14 cellular contexts compared by ENCODE assay signal in the genomic region with DNA sequence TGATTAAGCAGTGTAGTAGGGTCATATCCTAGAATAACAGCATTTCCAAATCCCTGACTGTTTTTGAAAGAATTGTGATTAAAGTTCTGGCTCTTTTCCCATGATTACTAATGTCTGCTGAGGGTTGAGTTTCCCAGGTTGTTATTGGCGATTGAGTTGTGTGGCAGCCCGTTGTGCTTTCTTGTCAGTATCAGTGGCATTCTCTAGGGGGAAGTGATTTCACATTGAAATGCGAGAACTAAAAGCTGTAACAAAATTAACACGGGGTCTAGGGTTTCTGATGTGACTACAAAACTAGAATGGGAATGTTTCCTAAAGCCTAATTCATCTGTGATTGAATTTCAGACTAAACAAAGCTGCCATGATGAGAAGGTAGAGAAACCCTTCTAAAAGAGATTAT.
DNase-seq lines count a peak whose midpoint lies in the region; ATAC-seq and TF ChIP-seq lines count a peak whose summit lies in the region.
"Had no signal": no experiment of that assay in that cellular context is flagged by ENCODE, and none has a peak within 500 bp of the region (broad histone marks: within the 10 kb centered on the region; RNA-seq: fewer than 3 reads in every experiment).

No MANE protein-coding gene starts in this region.

- peak overlapping the region; percentile 38 for H3K27ac ChIP-seq in osteoblast (ENCODE audit: low read depth, low read length)
- H3K27ac ChIP-seq: heart left ventricle had no signal

- H3K79me2 ChIP-seq in osteoblast (ENCODE audit: insufficient read depth, low read length) = no peaks in the 10 kb centered on the region

- H3K9me3 Mint-ChIP-seq in naive thymus-derived CD8-positive, alpha-beta T cell = no peaks in the 10 kb centered on the region
- H3K9me3 Mint-ChIP-seq: activated T-helper 17 cell treated with anti-CD3 and anti-CD28 coated beads, Interleukin-2, amount 50 U/mL, for 72 hours had no signal

- peaks cover 4 to 12% (median 8%) of the 10 kb centered on the region in 4 donors for H3K4me1 Mint-ChIP-seq in naive thymus-derived CD8-positive, alpha-beta T cell
- H3K4me1 Mint-ChIP-seq: activated T-helper 17 cell treated with anti-CD3 and anti-CD28 coated beads, Interleukin-2, amount 50 U/mL, for 72 hours had no signal

- peaks cover 12% of the 10 kb centered on the region for H3K4me1 ChIP-seq in osteoblast (ENCODE audit: insufficient read depth, low read length)

- 50 to 52% methylated on average over 4 of the region's 4 CpGs for WGBS in lower leg skin, 2 donors

- no peaks in the 10 kb centered on the region for H3K27me3 ChIP-seq in osteoblast (ENCODE audit: insufficient read depth, low read length)
- H3K27me3 ChIP-seq: heart left ventricle had no signal

- H3K4me3 ChIP-seq in osteoblast (ENCODE audit: insufficient read depth, low read length) = no peak overlapping the region
- no peak overlapping the region for H3K4me3 ChIP-seq in lower leg skin (ENCODE audit: low read depth, poor library complexity, severe bottlenecking)
- H3K4me3 ChIP-seq: heart left ventricle had no signal

- POLR2A ChIA-PET in naive thymus-derived CD8-positive, alpha-beta T cell (lab: Charles Lee) = no interaction called here

- no peak overlapping the region for H3K4me3 Mint-ChIP-seq in naive thymus-derived CD8-positive, alpha-beta T cell
- H3K4me3 Mint-ChIP-seq: activated T-helper 17 cell treated with anti-CD3 and anti-CD28 coated beads, Interleukin-2, amount 50 U/mL, for 72 hours had no signal

- intact Hi-C loops in lower leg skin (cut with DNase I; ENCODE audit: low total_unique reads) = no loop called here

- H4K20me1 ChIP-seq in osteoblast (ENCODE audit: insufficient read depth, low read length) = no peaks in the 10 kb centered on the region

- H3K36me3 Mint-ChIP-seq in naive thymus-derived CD8-positive, alpha-beta T cell = peaks cover 0 to 7% (median 3%) of the 10 kb centered on the region in 3 donors

- no peak for TF ChIP-seq CTCF in osteoblast (IDR thresholded peaks at IDR 0.05; ENCODE audit: extremely low read depth, low read depth, low read length)
- TF ChIP-seq CTCF in lower leg skin (IDR thresholded peaks at IDR 0.05) = no peak

- no peak for ATAC-seq in naive thymus-derived CD8-positive, alpha-beta T cell
- ATAC-seq: activated T-helper 17 cell treated with anti-CD3 and anti-CD28 coated beads, Interleukin-2, amount 50 U/mL, for 72 hours had no signal

- no peak for TF ChIP-seq POLR2A in lower leg skin (IDR thresholded peaks at IDR 0.05)

- H3K36me3 ChIP-seq in osteoblast (ENCODE audit: insufficient read depth, low read length) = no peaks in the 10 kb centered on the region
- H3K36me3 ChIP-seq: heart left ventricle had no signal

- peak; percentile 26 for DNase-seq in HCEC 1CT
- peak; percentile 56 to 64 for DNase-seq in NCI-H446 (lab: John Stamatoyannopoulos, UW)
- peak; percentile 25 for DNase-seq in dedifferentiated amniotic fluid mesenchymal stem cell (ENCODE audit: extremely low spot score)
- no peak for DNase-seq in osteoblast (ENCODE audit: insufficient read length, low spot score, missing footprints)
- no peak for DNase-seq in NCI-H510A treated with DMSO at 0.1 percent for 48 hours (lab: John Stamatoyannopoulos, UW)
- DNase-seq in naive thymus-derived CD8-positive, alpha-beta T cell = no peak
- DNase-seq in lower leg skin (ENCODE audit: low spot score in 2 of 2) = no peak
- DNase-seq in OCI-M2 (lab: John Stamatoyannopoulos, UW; ENCODE audit: unreplicated experiment) = no peak
- DNase-seq: activated CD4-positive, CD25-positive, alpha-beta regulatory T cell treated with anti-CD3 and anti-CD28 coated beads, Interleukin-2, amount 50 U/mL, for 72 hours; DMS79 treated with DMSO at 0.1 percent for 48 hours; heart left ventricle; NCI-H187 treated with DMSO at 0.1 percent for 48 hours; SIG-M5 had no signal

- H3K9me3 ChIP-seq in osteoblast (ENCODE audit: low read depth, low read length) = no peaks in the 10 kb centered on the region
- H3K9me3 ChIP-seq: heart left ventricle had no signal

- H3K4me2 ChIP-seq in osteoblast (ENCODE audit: insufficient read depth, low read length) = peak overlapping the region; percentile 47

- H3K27ac Mint-ChIP-seq in naive thymus-derived CD8-positive, alpha-beta T cell = no peak overlapping the region
- H3K27ac Mint-ChIP-seq: activated T-helper 17 cell treated with anti-CD3 and anti-CD28 coated beads, Interleukin-2, amount 50 U/mL, for 72 hours had no signal

- H2AFZ ChIP-seq in osteoblast (ENCODE audit: low read length) = no peak overlapping the region

- no peaks in the 10 kb centered on the region for H3K27me3 Mint-ChIP-seq in naive thymus-derived CD8-positive, alpha-beta T cell
- H3K27me3 Mint-ChIP-seq: activated T-helper 17 cell treated with anti-CD3 and anti-CD28 coated beads, Interleukin-2, amount 50 U/mL, for 72 hours had no signal

Comparison
In these comparisons a context has a peak if more than half of its experiments do, and no peak if none do; other contexts are left out.
1. DNase-seq: peak in HCEC 1CT (single experiment), NCI-H446 (2 of 2) and dedifferentiated amniotic fluid mesenchymal stem cell (single experiment); none in osteoblast (single experiment), NCI-H510A treated with DMSO at 0.1 percent for 48 hours (single experiment), naive thymus-derived CD8-positive, alpha-beta T cell (0 of 10), lower leg skin (0 of 2) and OCI-M2 (single experiment).